ENCODE assay signal across 1 cellular context in the genomic region with DNA sequence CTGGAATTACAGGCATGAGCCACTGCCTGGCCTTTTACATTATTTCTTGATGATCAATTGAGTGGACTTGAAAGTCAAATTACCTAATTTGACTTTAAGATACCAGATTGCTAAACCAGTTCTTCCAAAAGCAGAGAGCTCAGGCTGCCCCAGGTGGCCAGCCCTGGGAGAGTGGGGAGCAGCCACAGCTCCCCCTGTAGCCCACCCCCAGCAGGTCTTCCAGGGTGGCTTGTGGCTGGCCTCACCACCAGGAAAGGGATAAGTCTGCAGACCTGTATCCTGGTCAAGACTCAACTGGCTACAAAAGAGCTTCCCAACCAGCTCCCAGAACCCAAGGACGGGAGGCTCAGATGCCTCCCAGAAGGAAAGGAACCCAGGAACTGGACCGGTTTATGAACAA.
TF ChIP-seq lines count a peak whose summit lies in the region.

No MANE protein-coding gene starts in this region.

TF ChIP-seq in GM23338, 12 proteins besides CTCF, POLR2A, EP300 and RAD21:
- TF ChIP-seq ZNF462 (CRISPR knock-in tag; IDR thresholded peaks at IDR 0.05) (no peak), EZH2phosphoT487 (IDR thresholded peaks at IDR 0.05; ENCODE audit: unreplicated experiment) (no peak), EZH2 (IDR thresholded peaks at IDR 0.05; ENCODE audit: low read depth, unreplicated experiment) (no peak), JUNB (IDR thresholded peaks at IDR 0.05; ENCODE audit: unreplicated experiment) (no peak), ZNF114 (CRISPR knock-in tag; IDR thresholded peaks at IDR 0.05) (no peak), NANOG (IDR thresholded peaks at IDR 0.05; ENCODE audit: borderline replicate concordance) (no peak), ETS1 (IDR thresholded peaks at IDR 0.05) (no peak)
